ENCODE assay signal across 8 cellular contexts in genomic region chr17:40561871-40562611, GRCh38. TPM values are rescaled to one million over a fixed set of nuclear protein-coding genes. Genes with fewer than 3 reads are reported as not detected.
DNase-seq lines count a peak whose midpoint lies in the region; ATAC-seq and TF ChIP-seq lines count a peak whose summit lies in the region.

No MANE protein-coding gene starts in this region.

- DNase-seq in activated T-cell treated with anti-CD3 and anti-CD28 coated beads, Interleukin-2, amount 50 U/mL, for 24 hours = peak; percentile 74
- DNase-seq in SW 1271 (lab: John Stamatoyannopoulos, UW) = no peak
- no peak for DNase-seq in adrenal gland
- no peak for DNase-seq in ecto neural progenitor cell (ENCODE audit: low spot score)
- DNase-seq in trophoblast cell = no peak

- H3K4me3 Mint-ChIP-seq in activated T-cell treated with anti-CD3 and anti-CD28 coated beads, Interleukin-2, amount 50 U/mL, for 24 hours = peak overlapping the region; percentile 91

- peak overlapping the region; percentile 100 for H3K27ac Mint-ChIP-seq in activated T-cell treated with anti-CD3 and anti-CD28 coated beads, Interleukin-2, amount 50 U/mL, for 24 hours

- H3K4me1 ChIP-seq in mononuclear cell (ENCODE audit: insufficient read depth, low read length) = peaks cover 73% of the 10 kb centered on the region
- peaks cover 0 to 17% of the 10 kb centered on the region in 2 donors for H3K4me1 ChIP-seq in adrenal gland (replicated peaks in 1 of 2)
- peaks cover 15 to 21% of the 10 kb centered on the region in 2 experiments for H3K4me1 ChIP-seq in trophoblast cell (ENCODE audit: control insufficient read depth in 1 of 2, insufficient read depth in 2 of 2, low read length in 2 of 2)

- ATAC-seq in HG03175 (IDR thresholded peaks at IDR 0.05; ENCODE audit: unreplicated experiment) = peak; percentile 47

- no peak overlapping the region for H2AK5ac ChIP-seq in trophoblast cell (ENCODE audit: low read length)

- peak; percentile 71 for TF ChIP-seq CTCF in GM12872 (IDR thresholded peaks at IDR 0.05; ENCODE audit: insufficient read depth, low read depth, low read length)
- TF ChIP-seq CTCF in adrenal gland (IDR thresholded peaks at IDR 0.05) = no peak

- no peak for TF ChIP-seq POLR2A in adrenal gland (IDR thresholded peaks at IDR 0.05)

- peak overlapping the region; percentile 83 for H3K4me3 ChIP-seq in mononuclear cell (ENCODE audit: low read length)
- H3K4me3 ChIP-seq in adrenal gland = no peak overlapping the region
- no peak overlapping the region for H3K4me3 ChIP-seq in trophoblast cell (ENCODE audit: low read depth, low read length)

- no peak overlapping the region for H3K4ac ChIP-seq in trophoblast cell (ENCODE audit: low read depth, low read length)

- no peak overlapping the region for H2BK120ac ChIP-seq in trophoblast cell (ENCODE audit: insufficient read depth, low read length, poor library complexity)

- H3K4me1 Mint-ChIP-seq in activated T-cell treated with anti-CD3 and anti-CD28 coated beads, Interleukin-2, amount 50 U/mL, for 24 hours (ENCODE audit: low read depth) = peaks cover 88% of the 10 kb centered on the region

- H3K4me2 ChIP-seq in trophoblast cell (ENCODE audit: low read length) = no peak overlapping the region

- no peak overlapping the region for H3K23ac ChIP-seq in trophoblast cell (ENCODE audit: low read length)

- H3K79me1 ChIP-seq in trophoblast cell (ENCODE audit: low read length) = peaks cover 17% of the 10 kb centered on the region

- H3K79me2 ChIP-seq in trophoblast cell (ENCODE audit: control insufficient read depth, insufficient read depth, low read length, poor library complexity) = no peaks in the 10 kb centered on the region

- H3K27me3 Mint-ChIP-seq in activated T-cell treated with anti-CD3 and anti-CD28 coated beads, Interleukin-2, amount 50 U/mL, for 24 hours = no peaks in the 10 kb centered on the region

- no peak overlapping the region for H3K18ac ChIP-seq in trophoblast cell (ENCODE audit: low read length)

- no peak overlapping the region for H4K8ac ChIP-seq in trophoblast cell (ENCODE audit: low read depth, low read length)

- H3K36me3 Mint-ChIP-seq in activated T-cell treated with anti-CD3 and anti-CD28 coated beads, Interleukin-2, amount 50 U/mL, for 24 hours (ENCODE audit: low read depth) = peaks cover 83% of the 10 kb centered on the region

- H3K36me3 ChIP-seq in adrenal gland (replicated peaks in 1 of 2) = no peaks in the 10 kb centered on the region
- H3K36me3 ChIP-seq in trophoblast cell (ENCODE audit: control insufficient read depth in 1 of 2, insufficient read depth in 2 of 2, low read length in 2 of 2) = no peaks in the 10 kb centered on the region

- H2AFZ ChIP-seq in trophoblast cell (ENCODE audit: insufficient read depth, low read length, poor library complexity) = no peak overlapping the region

- H3K27ac ChIP-seq in adrenal gland (no peak overlapping the region), trophoblast cell (ENCODE audit: low read depth, low read length) (no peak overlapping the region)

- intact Hi-C loops in adrenal gland (cut with DNase I) = loop anchor here (5.0 to 10.0 kb wide), 2 partner anchors 117 to 120 kb away; partner anchors contain the start of gene IGFBP4 (in 2 of the 2)

- H3K14ac ChIP-seq in trophoblast cell (ENCODE audit: low read length) = no peak overlapping the region

- no peak overlapping the region for H2BK5ac ChIP-seq in trophoblast cell (ENCODE audit: low read depth, low read length, poor library complexity)

- no peak overlapping the region for H4K91ac ChIP-seq in trophoblast cell (ENCODE audit: low read depth, low read length)

- H3K9me3 Mint-ChIP-seq in activated T-cell treated with anti-CD3 and anti-CD28 coated beads, Interleukin-2, amount 50 U/mL, for 24 hours = no peaks in the 10 kb centered on the region

- H3K9ac ChIP-seq in trophoblast cell (ENCODE audit: low read length) = no peak overlapping the region

- no peak overlapping the region for H4K12ac ChIP-seq in trophoblast cell (ENCODE audit: low read depth, low read length)

- WGBS in adrenal gland, 4 donors = 57 to 81% (median 73%) methylated on average over 8 of the region's 8 CpGs
- WGBS in trophoblast cell (ENCODE audit: extremely low coverage, insufficient coverage, insufficient read length) = no CpG with 5 or more reads among the region's 8 CpGs

- H3K27me3 ChIP-seq in mononuclear cell (ENCODE audit: insufficient read depth, low read length) = no peaks in the 10 kb centered on the region
- H3K27me3 ChIP-seq in adrenal gland = no peaks in the 10 kb centered on the region
- H3K27me3 ChIP-seq in trophoblast cell (ENCODE audit: insufficient read depth, low read length) = no peaks in the 10 kb centered on the region

- no peak overlapping the region for H2BK12ac ChIP-seq in trophoblast cell (ENCODE audit: low read length)

- no peaks in the 10 kb centered on the region for H3K9me3 ChIP-seq in mononuclear cell (ENCODE audit: low read depth, low read length)
- no peaks in the 10 kb centered on the region for H3K9me3 ChIP-seq in adrenal gland (replicated peaks in 1 of 3)
- no peaks in the 10 kb centered on the region for H3K9me3 ChIP-seq in trophoblast cell (ENCODE audit: insufficient read depth, low read depth, low read length)

RNA-seq across cellular contexts. Expression of gene CCR7, which starts 3.2 kb away (rescaled TPM):
- total RNA-seq in mononuclear cell (131 TPM), adrenal gland (1 to 10 TPM in 1 of 8 donors, under 1 TPM in 5, not detected in 2; 0.14 to 1.0 (median 0.49) TPM)
- under 1 TPM; 0.11 to 0.40 (median 0.30) TPM for polyA plus RNA-seq in adrenal gland
- 217 and 236 TPM in 2 replicates for polyA plus RNA-seq in trophoblast cell (2013)

Comparison
In these comparisons a context has a peak if more than half of its experiments do, and no peak if none do; other contexts are left out.
1. RNA of gene CCR7, which starts 3.2 kb away (total RNA-seq): 131 TPM in mononuclear cell (single experiment); 0.14 to 1.0 TPM in adrenal gland; every median in the first group is over 10 times any median in the second.